ENCODE assay signal across 8 cellular contexts in the genomic region with DNA sequence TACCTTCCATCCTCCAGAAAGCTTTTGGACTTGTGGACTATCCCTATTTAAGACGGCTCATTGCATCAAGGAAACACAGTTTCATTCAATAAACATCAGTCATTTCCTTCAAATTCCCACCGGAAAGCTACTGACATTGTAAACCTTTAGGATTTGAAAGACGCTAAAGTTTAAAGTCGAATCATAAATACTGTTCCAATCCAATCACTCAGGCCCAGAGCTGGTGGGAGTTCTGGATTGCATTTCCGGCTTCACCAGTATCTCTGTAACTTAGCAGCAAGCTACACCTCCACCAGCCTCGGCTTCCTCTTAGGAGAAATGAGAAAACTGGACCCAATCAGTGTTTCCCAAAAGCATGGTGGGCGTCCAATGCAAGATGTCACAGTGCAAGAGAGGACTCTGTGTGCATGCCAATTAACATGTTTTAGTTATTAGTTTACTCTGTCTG. TPM values are rescaled to one million over a fixed set of nuclear protein-coding genes. Genes with fewer than 3 reads are reported as not detected.
DNase-seq lines count a peak whose midpoint lies in the region; ATAC-seq and TF ChIP-seq lines count a peak whose summit lies in the region.

No MANE protein-coding gene starts in this region.

- TF ChIP-seq CTCF in AG10803 (conservative IDR thresholded peaks at IDR 0.05; ENCODE audit: low read length) = no peak
- no peak for TF ChIP-seq CTCF in ascending aorta (IDR thresholded peaks at IDR 0.05)
- no peak for TF ChIP-seq CTCF in kidney epithelial cell (IDR thresholded peaks at IDR 0.05; ENCODE audit: insufficient read depth, low read length, poor library complexity, severe bottlenecking)

- H3K4me1 ChIP-seq in ascending aorta = peaks cover 8 to 14% of the 10 kb centered on the region in 2 donors

- no peaks in the 10 kb centered on the region for H3K27me3 ChIP-seq in ascending aorta
- no peaks in the 10 kb centered on the region for H3K27me3 ChIP-seq in kidney epithelial cell (ENCODE audit: control insufficient read depth, insufficient read depth, low read length)

- H3K27ac ChIP-seq in ascending aorta = peak overlapping the region; percentile 96 to 98
- peak overlapping the region; percentile 42 for H3K27ac ChIP-seq in substantia nigra (ENCODE audit: low read depth, low read length, poor library complexity, severe bottlenecking)

- peak; percentile 58 for DNase-seq in AG10803 (ENCODE audit: low read depth)
- DNase-seq in HS-5 (ENCODE audit: low read depth) = peak; percentile 88
- no peak for DNase-seq in ascending aorta (ENCODE audit: low spot score in 2 of 2)
- no peak for DNase-seq in kidney epithelial cell (ENCODE audit: low read depth)
- peak in 1 of 49 donors; percentile 6 for DNase-seq in substantia nigra (lab: John Stamatoyannopoulos, UW)
- DNase-seq in NCI-H2081 (lab: John Stamatoyannopoulos, UW) = no peak

- ATAC-seq in GM18909 (IDR thresholded peaks at IDR 0.05; ENCODE audit: poor library complexity, unreplicated experiment) (no peak), GM18520 (IDR thresholded peaks at IDR 0.05; ENCODE audit: unreplicated experiment) (no peak)

- H3K4me3 ChIP-seq in AG10803 (ENCODE audit: low read length) (peak overlapping the region; percentile 86), ascending aorta (peak overlapping the region; percentile 80 to 92), kidney epithelial cell (ENCODE audit: low read depth, low read length) (peak overlapping the region; percentile 98)

- H3K9me3 ChIP-seq in ascending aorta = no peaks in the 10 kb centered on the region

- H3K36me3 ChIP-seq in ascending aorta (no peaks in the 10 kb centered on the region), kidney epithelial cell (ENCODE audit: control insufficient read depth, insufficient read depth, low read length) (no peaks in the 10 kb centered on the region)

- intact Hi-C loops in ascending aorta (cut with DNase I) = loop anchor here (1.0 to 10.0 kb wide), 2 partner anchors 14 to 1289 kb away; a partner anchor contains a TSS

RNA-seq across cellular contexts. Expression of a gene that starts 1.6 kb away (rescaled TPM):
- total RNA-seq in ascending aorta (26.2 TPM), kidney epithelial cell (40.9 and 47.3 TPM in 2 replicates)

RNA-seq across cellular contexts. Expression of a gene that starts 13.7 kb away (rescaled TPM):
- total RNA-seq in ascending aorta = 3.8 TPM
- total RNA-seq in kidney epithelial cell = 53.5 and 62.2 TPM in 2 replicates

Comparison
In these comparisons a context has a peak if more than half of its experiments do, and no peak if none do; other contexts are left out.
1. DNase-seq: peak in AG10803 (single experiment) and HS-5 (single experiment); none in ascending aorta (0 of 2), kidney epithelial cell (single experiment) and NCI-H2081 (0 of 2).
2. RNA of a gene that starts 13.7 kb away (total RNA-seq): 53.5 to 62.2 TPM in kidney epithelial cell; 3.8 TPM in ascending aorta (single experiment); every median in the first group is over 10 times any median in the second.
3. Peak in every context shown above with its lines, with median percentiles within 50 percentile points of each other: H3K4me3 ChIP-seq.